ENCODE assay signal across 16 cellular contexts in the genomic region with DNA sequence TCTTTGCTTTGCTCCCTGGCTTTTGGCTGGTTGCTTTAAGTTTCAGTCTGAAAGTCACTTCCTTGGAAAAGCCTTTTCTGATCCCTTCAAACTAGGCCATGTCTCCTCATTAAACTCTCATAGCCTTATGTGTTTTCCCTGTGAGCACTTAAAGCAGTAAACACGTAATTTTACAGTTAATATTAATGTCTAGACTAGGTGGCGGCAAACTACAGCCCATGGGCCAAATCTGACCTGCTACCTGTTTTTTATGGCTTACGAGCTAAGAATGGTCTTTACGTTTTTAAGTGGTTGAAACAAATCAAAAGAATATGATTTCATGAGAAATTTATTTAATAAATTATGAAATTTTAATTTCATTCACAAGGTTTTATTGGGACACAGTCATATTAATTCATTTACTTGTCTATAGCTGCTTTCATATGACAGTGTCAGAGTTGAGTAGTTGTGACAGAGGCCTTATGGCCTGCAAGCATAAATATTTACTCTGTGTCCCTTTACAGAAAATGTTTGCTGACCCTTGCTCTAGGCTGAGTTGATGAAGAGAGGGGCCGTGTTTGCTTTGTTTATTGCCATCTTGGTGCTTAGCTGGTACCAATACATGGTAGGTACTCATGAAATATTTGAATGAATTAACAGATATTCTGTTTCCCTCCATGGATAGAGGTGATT. TPM values are rescaled to one million over a fixed set of nuclear protein-coding genes. Genes with fewer than 3 reads are reported as not detected.
DNase-seq lines count a peak whose midpoint lies in the region; ATAC-seq and TF ChIP-seq lines count a peak whose summit lies in the region.
"Had no signal": no experiment of that assay in that cellular context is flagged by ENCODE, and none has a peak within 500 bp of the region (broad histone marks: within the 10 kb centered on the region; RNA-seq: fewer than 3 reads in every experiment).

No MANE protein-coding gene starts in this region.

- intact Hi-C loops in OCI-LY7 (cut with micrococcal nuclease; ENCODE audit: unreplicated experiment): no loop called here
- intact Hi-C loops in transverse colon (cut with DNase I; ENCODE audit: low total_unique reads): no loop called here

- TF ChIP-seq EP300 in transverse colon (IDR thresholded peaks at IDR 0.05; ENCODE audit: low read depth): no peak

- WGBS in transverse colon (ENCODE audit: low coverage in 1 of 2), 2 donors: 70% methylated on average over 5 of the region's 5 CpGs; no CpG with 5 or more reads in 1 of the 2 donors

- in situ Hi-C loops in transverse colon (cut with MboI; ENCODE audit: low pct_ligation_motif_present in 1 of 4, low pct_unique_long_range_greater_than_20kb in 1 of 4, low sequenced_read_pairs in 3 of 4): no loop called here

- H3K4me3 ChIP-seq in OCI-LY7 (ENCODE audit: low read depth, low read length, poor library complexity, severe bottlenecking) (no peak overlapping the region), iPS-15b (ENCODE audit: low read depth, low read length) (no peak overlapping the region), transverse colon (no peak overlapping the region)
- H3K4me3 ChIP-seq: SK-N-MC had no signal

- no peak for ATAC-seq in GM19324 (IDR thresholded peaks at IDR 0.05; ENCODE audit: low FRiP score, unreplicated experiment)
- ATAC-seq: activated CD4-positive, CD25-positive, alpha-beta regulatory T cell treated with anti-CD3 and anti-CD28 coated beads, Interleukin-2, amount 50 U/mL, for 24 hours; natural killer cell treated with Interleukin-12 subunit alpha and Interleukin-12 subunit beta and Interleukin-15 and Interleukin-18, amount 100 ng/mL, for 72 hours had no signal

- no TSS peak for BruUV-seq in OCI-LY7 (replicated peaks; lab: Mats Ljungman, UMichigan)

- DNase-seq in DMS153 (lab: John Stamatoyannopoulos, UW) (peak; percentile 10), DMS153 treated with DMSO at 0.1 percent for 48 hours (lab: John Stamatoyannopoulos, UW; ENCODE audit: unreplicated experiment) (no peak), OCI-LY7 (ENCODE audit: low spot score) (no peak), transverse colon (no peak), MV-4-11 (lab: John Stamatoyannopoulos, UW) (no peak)
- DNase-seq in activated CD4-positive, CD25-positive, alpha-beta regulatory T cell treated with anti-CD3 and anti-CD28 coated beads, Interleukin-2, amount 50 U/mL, for 72 hours: no peak
- DNase-seq: activated naive CD8-positive, alpha-beta T cell treated with anti-CD3 and anti-CD28 coated beads, Interleukin-2, amount 10 ng/mL, durations not matched to agents 7 days and 5 days; BE2C; IMR-90; stimulated activated naive CD4-positive, alpha-beta T cell treated with Interleukin-2 at 50 U/mL for 16 hours had no signal

- H3K9me3 ChIP-seq in OCI-LY7 (ENCODE audit: low read length): no peaks in the 10 kb centered on the region
- H3K9me3 ChIP-seq in iPS-15b (ENCODE audit: control insufficient read depth, insufficient read depth, low read length): no peaks in the 10 kb centered on the region
- no peaks in the 10 kb centered on the region for H3K9me3 ChIP-seq in transverse colon
- H3K9me3 ChIP-seq: BE2C had no signal

- H4K20me1 ChIP-seq in OCI-LY7 (ENCODE audit: insufficient read depth, low read length): 0 out of 2 replicates have a peak, but pooled peaks cover 2% of the 10 kb centered on the region

- H3K36me3 ChIP-seq in OCI-LY7 (ENCODE audit: insufficient read depth, low read length): no peaks in the 10 kb centered on the region
- H3K36me3 ChIP-seq in iPS-15b (ENCODE audit: control insufficient read depth, insufficient read depth, low read length): no peaks in the 10 kb centered on the region
- no peaks in the 10 kb centered on the region for H3K36me3 ChIP-seq in transverse colon
- H3K36me3 ChIP-seq: BE2C had no signal

- no peaks in the 10 kb centered on the region for H3K9me2 ChIP-seq in OCI-LY7 (ENCODE audit: insufficient read depth, low read length)

- TF ChIP-seq CTCF in OCI-LY7 (conservative IDR thresholded peaks at IDR 0.05; ENCODE audit: low read length) (peak; percentile 70), transverse colon (IDR thresholded peaks at IDR 0.05) (no peak)

- TF ChIP-seq POLR2A in transverse colon (IDR thresholded peaks at IDR 0.05): no peak

- H3K27me3 ChIP-seq in iPS-15b (ENCODE audit: control insufficient read depth, insufficient read depth, low read length) (no peaks in the 10 kb centered on the region), transverse colon (no peaks in the 10 kb centered on the region)

- peaks cover 95% of the 10 kb centered on the region for H3K79me2 ChIP-seq in OCI-LY7 (ENCODE audit: insufficient read depth, low read depth, low read length)

- H3K27ac ChIP-seq in OCI-LY7 (ENCODE audit: low read depth, low read length, poor library complexity, severe bottlenecking): peak overlapping the region; percentile 50
- H3K27ac ChIP-seq in transverse colon: peak overlapping the region; percentile 79 to 84 (median 80)
- H3K27ac ChIP-seq: 22Rv1, SK-N-MC had no signal

- H3K9ac ChIP-seq in iPS-15b (ENCODE audit: low read depth, low read length): peak overlapping the region; percentile 20

- CTCF ChIA-PET in OCI-LY7 (lab: Charles Lee; ENCODE audit: unreplicated experiment): interaction anchor here (1.2 kb wide), 1 partner anchor 163 kb away, joined by 3 read pairs; no protein-coding TSS in a partner anchor

- H3K4me2 ChIP-seq in OCI-LY7 (ENCODE audit: low read length): peak overlapping the region; percentile 58

- H2AFZ ChIP-seq in OCI-LY7 (ENCODE audit: low read length): no peak overlapping the region

- POLR2A ChIA-PET in OCI-LY7 (lab: Charles Lee): interaction anchor here (0.7 to 1.4 kb wide), 5 partner anchors 9 to 123 kb away, joined by 3 to 4 read pairs (median 4); no protein-coding TSS in a partner anchor

- H3K4me1 ChIP-seq in OCI-LY7 (ENCODE audit: insufficient read depth, low read length, poor library complexity, severe bottlenecking) (peaks cover 61% of the 10 kb centered on the region), iPS-15b (ENCODE audit: control insufficient read depth, insufficient read depth, low read length) (peaks cover 31% of the 10 kb centered on the region), transverse colon (peaks cover 4 to 88% (median 50%) of the 10 kb centered on the region in 4 donors)
- H3K4me1 ChIP-seq: BE2C had no signal

RNA-seq across cellular contexts. Expression of a gene that starts 7.4 kb away (rescaled TPM):
- 26.6 and 27.6 TPM in 2 replicates for total RNA-seq in OCI-LY7 (2014; rRNA removed; shearing (Covaris generic))
- total RNA-seq in OCI-LY7 (2022): 71.6 and 81.3 TPM in 2 replicates
- total RNA-seq in transverse colon: 10 to 100 TPM; 39.3 to 94.1 (median 58.3) TPM
